Comparison of ENCODE assay signal across 36 cellular contexts in the genomic region with DNA sequence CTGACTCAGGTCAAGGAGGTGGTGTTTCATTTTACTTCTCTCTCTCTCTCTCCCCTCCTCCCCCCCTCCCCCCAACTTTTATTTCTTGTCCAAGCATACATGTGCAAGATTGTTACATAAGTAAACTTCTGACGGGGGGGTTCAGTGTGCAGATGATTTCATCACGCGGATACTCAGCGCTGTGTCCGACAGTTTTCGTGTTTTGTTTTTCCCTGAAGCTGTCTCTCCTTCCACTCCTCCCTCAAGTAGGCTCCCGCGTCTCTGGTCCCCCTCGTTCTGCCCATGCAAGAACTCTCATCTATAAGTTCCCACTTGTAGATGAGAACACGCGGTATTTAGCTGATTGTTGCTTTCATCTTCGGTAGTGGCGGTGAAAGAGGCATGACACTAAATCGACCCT.
"Had no signal": no experiment of that assay in that cellular context is flagged by ENCODE, and none has a peak within 500 bp of the region (broad histone marks: within the 10 kb centered on the region; RNA-seq: fewer than 3 reads in every experiment).

No MANE protein-coding gene starts in this region.

- H3K27ac ChIP-seq: adrenal gland, body of pancreas, brain microvascular endothelial cell, breast epithelium, WERI-Rb-1 had no signal

- H3K9me3 Mint-ChIP-seq: activated naive CD4-positive, alpha-beta T cell treated with anti-CD3 and anti-CD28 coated beads for 36 hours had no signal

- H3K4me1 Mint-ChIP-seq: activated naive CD8-positive, alpha-beta T cell treated with anti-CD3 and anti-CD28 coated beads for 36 hours; activated T-helper 17 cell treated with anti-CD3 and anti-CD28 coated beads, Interleukin-2, amount 50 U/mL, for 72 hours had no signal

- ATAC-seq: activated CD8-positive, alpha-beta T cell treated with anti-CD3 and anti-CD28 coated beads, Interleukin-2, amount 10 ng/mL, durations not matched to agents 7 days and 5 days; activated naive CD4-positive, alpha-beta T cell treated with anti-CD3 and anti-CD28 coated beads, Interleukin-2, amount 50 U/mL, for 72 hours; activated T-cell treated with anti-CD3 and anti-CD28 coated beads, Interleukin-2, amount 50 U/mL, for 4 hours; activated T-cell treated with anti-CD3 and anti-CD28 coated beads, Interleukin-2, amount 50 U/mL, for 72 hours; activated T-helper 17 cell treated with anti-CD3 and anti-CD28 coated beads, Interleukin-2, amount 50 U/mL, for 72 hours; body of pancreas had no signal

- H3K27ac Mint-ChIP-seq: activated B cell treated with CpG ODN at 0.5 μM for 24 hours; activated CD4-positive, alpha-beta memory T cell treated with anti-CD3 and anti-CD28 coated beads, Interleukin-2, amount 10 ng/mL, durations not matched to agents 7 days and 5 days; activated CD4-positive, alpha-beta T cell treated with anti-CD3 and anti-CD28 coated beads, Interleukin-2, amount 10 ng/mL, durations not matched to agents 7 days and 5 days; activated CD8-positive, alpha-beta T cell treated with anti-CD3 and anti-CD28 coated beads, Interleukin-2, amount 10 ng/mL, durations not matched to agents 7 days and 5 days; activated naive CD4-positive, alpha-beta T cell treated with anti-CD3 and anti-CD28 coated beads for 36 hours; activated naive CD4-positive, alpha-beta T cell treated with anti-CD3 and anti-CD28 coated beads, Interleukin-2, amount 50 U/mL, for 72 hours; activated naive CD8-positive, alpha-beta T cell treated with anti-CD3 and anti-CD28 coated beads for 36 hours; activated T-cell treated with anti-CD3 and anti-CD28 coated beads, Interleukin-2, amount 50 U/mL, for 72 hours; activated T-helper 1 cell treated with anti-CD3 and anti-CD28 coated beads, Interleukin-12 subunit alpha, Interleukin-12 subunit beta, Interleukin-2, Interleukin-4 antibody, amounts not matched to agents 30 ng/mL and 10 ng/mL and 1 ng/mL, durations not matched to agents 14 hours and 24 hours and 36 hours; activated T-helper 17 cell treated with anti-CD3 and anti-CD28 coated beads, Interleukin-2, amount 50 U/mL, for 72 hours; T-helper 1 cell treated with Interleukin-12 subunit alpha and Interleukin-12 subunit beta and Interleukin-4 antibody, amounts not matched to agents 30 μg/mL and 1 μg/mL, for 36 hours; T-helper 2 cell treated with Interferon-gamma antibody and Interleukin-4, amounts not matched to agents 5 μg/mL and 100 μg/mL, for 36 hours had no signal

- H3K27me3 ChIP-seq: adrenal gland, body of pancreas, brain microvascular endothelial cell, breast epithelium had no signal

- H3K4me1 ChIP-seq: breast epithelium had no signal

- H3K4me3 Mint-ChIP-seq: activated B cell treated with CpG ODN at 0.5 μM for 24 hours; activated CD4-positive, alpha-beta memory T cell treated with anti-CD3 and anti-CD28 coated beads, Interleukin-2, amount 10 ng/mL, durations not matched to agents 7 days and 5 days; activated CD4-positive, alpha-beta T cell treated with anti-CD3 and anti-CD28 coated beads, Interleukin-2, amount 10 ng/mL, durations not matched to agents 7 days and 5 days; activated CD8-positive, alpha-beta T cell treated with anti-CD3 and anti-CD28 coated beads, Interleukin-2, amount 10 ng/mL, durations not matched to agents 7 days and 5 days; activated naive CD4-positive, alpha-beta T cell treated with anti-CD3 and anti-CD28 coated beads for 36 hours; activated naive CD8-positive, alpha-beta T cell treated with anti-CD3 and anti-CD28 coated beads for 36 hours; activated T-cell treated with anti-CD3 and anti-CD28 coated beads, Interleukin-2, amount 50 U/mL, for 4 hours; activated T-cell treated with anti-CD3 and anti-CD28 coated beads, Interleukin-2, amount 50 U/mL, for 72 hours; activated T-helper 1 cell treated with anti-CD3 and anti-CD28 coated beads, Interleukin-12 subunit alpha, Interleukin-12 subunit beta, Interleukin-2, Interleukin-4 antibody, amounts not matched to agents 30 ng/mL and 10 ng/mL and 1 ng/mL, durations not matched to agents 14 hours and 24 hours and 36 hours; activated T-helper 17 cell treated with anti-CD3 and anti-CD28 coated beads, Interleukin-2, amount 50 U/mL, for 72 hours; T-helper 1 cell treated with Interleukin-12 subunit alpha and Interleukin-12 subunit beta and Interleukin-4 antibody, amounts not matched to agents 30 μg/mL and 1 μg/mL, for 36 hours; T-helper 2 cell treated with Interferon-gamma antibody and Interleukin-4, amounts not matched to agents 5 μg/mL and 100 μg/mL, for 36 hours had no signal

- DNase-seq: activated B cell treated with CpG ODN at 0.5 μM for 24 hours; activated CD4-positive, alpha-beta memory T cell treated with anti-CD3 and anti-CD28 coated beads, Interleukin-2, amount 10 ng/mL, durations not matched to agents 7 days and 5 days; activated CD4-positive, alpha-beta T cell treated with anti-CD3 and anti-CD28 coated beads for 4 hours; activated CD4-positive, alpha-beta T cell treated with anti-CD3 and anti-CD28 coated beads, Interleukin-2, amount 10 ng/mL, durations not matched to agents 7 days and 5 days; activated CD4-positive, alpha-beta T cell treated with anti-CD3 and anti-CD28 coated beads, Interleukin-2, amount 50 U/mL, for 48 hours; activated CD4-positive, CD25-positive, alpha-beta regulatory T cell treated with anti-CD3 and anti-CD28 coated beads, Interleukin-2, amount 50 U/mL, for 72 hours; activated CD8-positive, alpha-beta memory T cell treated with anti-CD3 and anti-CD28 coated beads, Interleukin-2, amount 50 U/mL, for 4 hours; activated CD8-positive, alpha-beta T cell treated with anti-CD3 and anti-CD28 coated beads, Interleukin-2, amount 10 ng/mL, durations not matched to agents 7 days and 5 days; activated effector memory CD4-positive, alpha-beta T cell treated with anti-CD3 and anti-CD28 coated beads, Interleukin-2, amount 50 U/mL, for 16 hours; activated gamma-delta T cell treated with Interleukin-2 at 50 U/mL for 16 hours; activated naive CD4-positive, alpha-beta T cell; activated naive CD4-positive, alpha-beta T cell treated with anti-CD3 and anti-CD28 coated beads for 36 hours; activated naive CD4-positive, alpha-beta T cell treated with anti-CD3 and anti-CD28 coated beads, Interleukin-2, amount 50 U/mL, for 16 hours; activated naive CD8-positive, alpha-beta T cell treated with anti-CD3 and anti-CD28 coated beads for 36 hours; activated T-cell treated with anti-CD3 and anti-CD28 coated beads for 4 hours; activated T-cell treated with anti-CD3 and anti-CD28 coated beads, Interleukin-2, amount 50 U/mL, for 1 hour; activated T-cell treated with anti-CD3 and anti-CD28 coated beads, Interleukin-2, amount 50 U/mL, for 4 hours; activated T-cell treated with anti-CD3 and anti-CD28 coated beads, Interleukin-2, amount 50 U/mL, for 72 hours; adrenal gland; amniotic stem cell; aorta; body of pancreas; brain microvascular endothelial cell; central memory CD4-positive, alpha-beta T cell; SW 1271; T-helper 1 cell; T-helper 2 cell; T-helper 9 cell; WERI-Rb-1 had no signal

- H3K9me3 ChIP-seq: adrenal gland, body of pancreas, breast epithelium had no signal

- H3K36me3 ChIP-seq: adrenal gland, brain microvascular endothelial cell, breast epithelium, WERI-Rb-1 had no signal

- FAIRE-seq: astrocyte had no signal

- H3K4me3 ChIP-seq: adrenal gland, body of pancreas, breast epithelium had no signal

- H3K36me3 Mint-ChIP-seq: activated naive CD8-positive, alpha-beta T cell treated with anti-CD3 and anti-CD28 coated beads for 36 hours had no signal

- H3K27me3 Mint-ChIP-seq: activated CD4-positive, alpha-beta memory T cell treated with anti-CD3 and anti-CD28 coated beads, Interleukin-2, amount 10 ng/mL, durations not matched to agents 7 days and 5 days; activated CD4-positive, alpha-beta T cell treated with anti-CD3 and anti-CD28 coated beads, Interleukin-2, amount 10 ng/mL, durations not matched to agents 7 days and 5 days; activated T-helper 17 cell treated with anti-CD3 and anti-CD28 coated beads, Interleukin-2, amount 50 U/mL, for 72 hours had no signal
